25 cellular contexts compared by ENCODE assay signal in the genomic region with DNA sequence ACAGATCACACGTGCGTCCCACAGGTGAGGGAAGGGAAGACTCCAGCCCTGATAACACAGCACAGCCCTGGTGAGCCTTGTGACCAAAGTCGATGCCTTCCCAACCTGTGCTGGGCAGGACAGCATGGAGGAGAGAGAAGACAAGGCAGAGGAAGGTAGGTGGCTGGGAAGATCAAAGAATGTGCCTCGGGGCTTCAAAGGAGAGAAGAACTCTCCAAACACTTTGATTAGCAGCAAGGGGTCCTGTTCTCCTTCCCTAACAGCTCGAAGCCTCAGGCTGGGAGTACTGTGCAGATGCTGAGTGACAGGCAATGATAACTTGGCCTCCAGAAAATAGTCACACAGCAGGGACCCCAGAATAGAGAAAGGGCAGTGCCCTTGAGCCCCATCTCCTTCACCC.
"Had no signal": no experiment of that assay in that cellular context is flagged by ENCODE, and none has a peak within 500 bp of the region (broad histone marks: within the 10 kb centered on the region; RNA-seq: fewer than 3 reads in every experiment).

No MANE protein-coding gene starts in this region.

- H3K27me3 ChIP-seq: ascending aorta, cardiac muscle cell had no signal

- H3K4me3 ChIP-seq: ascending aorta, breast epithelium, cardiac muscle cell, coronary artery, dorsolateral prefrontal cortex had no signal

- H3K4me1 ChIP-seq: ascending aorta, breast epithelium had no signal

- H3K36me3 ChIP-seq: ascending aorta, breast epithelium, cardiac muscle cell had no signal

- H3K27ac ChIP-seq: ascending aorta, breast epithelium, cardiac muscle cell, coronary artery, dorsolateral prefrontal cortex had no signal

- H3K9me3 ChIP-seq: ascending aorta, breast epithelium had no signal

- DNase-seq: activated CD4-positive, alpha-beta memory T cell treated with anti-CD3 and anti-CD28 coated beads, Interleukin-2, amount 10 ng/mL, durations not matched to agents 7 days and 5 days; activated CD4-positive, alpha-beta T cell treated with anti-CD3 and anti-CD28 coated beads for 36 hours; activated CD4-positive, alpha-beta T cell treated with anti-CD3 and anti-CD28 coated beads, Interleukin-2, amount 10 ng/mL, durations not matched to agents 24 days and 14 days; activated CD4-positive, alpha-beta T cell treated with anti-CD3 and anti-CD28 coated beads, Interleukin-2, amount 50 U/mL, for 4 hours; activated CD4-positive, CD25-positive, alpha-beta regulatory T cell; activated CD4-positive, CD25-positive, alpha-beta regulatory T cell treated with anti-CD3 and anti-CD28 coated beads, Interleukin-2, amount 50 U/mL, for 72 hours; activated CD8-positive, alpha-beta memory T cell treated with anti-CD3 and anti-CD28 coated beads, Interleukin-2, amount 50 U/mL, for 48 hours; activated gamma-delta T cell; activated naive CD4-positive, alpha-beta T cell; activated naive CD4-positive, alpha-beta T cell treated with anti-CD3 and anti-CD28 coated beads, Interleukin-2, amount 10 ng/mL, durations not matched to agents 7 days and 5 days; activated naive CD8-positive, alpha-beta T cell treated with anti-CD3 and anti-CD28 coated beads, Interleukin-2, amount 10 ng/mL, durations not matched to agents 7 days and 5 days; activated T-cell treated with anti-CD3 and anti-CD28 coated beads for 4 hours; activated T-cell treated with anti-CD3 and anti-CD28 coated beads, Interleukin-2, amount 50 U/mL, for 24 hours; activated T-cell treated with anti-CD3 and anti-CD28 coated beads, Interleukin-2, amount 50 U/mL, for 72 hours; central memory CD4-positive, alpha-beta T cell; cerebellar nuclear complex; dorsolateral prefrontal cortex; effector memory CD4-positive, alpha-beta T cell; endodermal cell; foreskin fibroblast; T-helper 2 cell had no signal
